In genomic region chr9:70121818-70122436, GRCh38 we compare ENCODE assay signal across 18 cellular contexts.
DNase-seq lines count a peak whose midpoint lies in the region; ATAC-seq and TF ChIP-seq lines count a peak whose summit lies in the region.
"Had no signal": no experiment of that assay in that cellular context is flagged by ENCODE, and none has a peak within 500 bp of the region (broad histone marks: within the 10 kb centered on the region; RNA-seq: fewer than 3 reads in every experiment).

No MANE protein-coding gene starts in this region.

- peaks cover 3% of the 10 kb centered on the region for H3K27me3 Mint-ChIP-seq in activated T-helper 17 cell treated with anti-CD3 and anti-CD28 coated beads, Interleukin-2, amount 50 U/mL, for 72 hours
- H3K27me3 Mint-ChIP-seq: activated naive CD4-positive, alpha-beta T cell treated with anti-CD3 and anti-CD28 coated beads, Interleukin-2, amount 50 U/mL, for 24 hours; type B pancreatic cell had no signal

- no peaks in the 10 kb centered on the region for H3K36me3 Mint-ChIP-seq in activated T-helper 17 cell treated with anti-CD3 and anti-CD28 coated beads, Interleukin-2, amount 50 U/mL, for 72 hours (ENCODE audit: low read depth)
- H3K36me3 Mint-ChIP-seq: activated naive CD4-positive, alpha-beta T cell treated with anti-CD3 and anti-CD28 coated beads, Interleukin-2, amount 50 U/mL, for 24 hours; naive thymus-derived CD8-positive, alpha-beta T cell; stimulated activated naive B cell treated with anti-CD40 and anti-IgM and Interleukin-4, amounts not matched to agents 10 μg/mL and 1 μg/mL and 100 μg/mL, for 72 hours; type B pancreatic cell had no signal

- H3K27ac ChIP-seq in HEK293 (ENCODE audit: extremely low read depth, low read depth, low read length): no peak overlapping the region
- H3K27ac ChIP-seq in sigmoid colon: peak overlapping the region in 3 of 4 donors; percentile 58 to 76 (median 65)

- 47 to 48% methylated on average over 2 of the region's 2 CpGs for WGBS in sigmoid colon, 2 donors

- H3K36me3 ChIP-seq in HEK293 (ENCODE audit: control insufficient read depth in 2 of 2, insufficient read depth in 1 of 2, low read length in 2 of 2) (no peaks in the 10 kb centered on the region), sigmoid colon (peaks cover 41 to 97% (median 56%) of the 10 kb centered on the region in 4 donors)

- no peak overlapping the region for H3K4me3 Mint-ChIP-seq in activated T-helper 17 cell treated with anti-CD3 and anti-CD28 coated beads, Interleukin-2, amount 50 U/mL, for 72 hours
- H3K4me3 Mint-ChIP-seq: activated naive CD4-positive, alpha-beta T cell treated with anti-CD3 and anti-CD28 coated beads, Interleukin-2, amount 50 U/mL, for 24 hours; naive thymus-derived CD8-positive, alpha-beta T cell; stimulated activated naive B cell treated with anti-CD40 and anti-IgM and Interleukin-4, amounts not matched to agents 10 μg/mL and 1 μg/mL and 100 μg/mL, for 72 hours; type B pancreatic cell had no signal

- DNase-seq in foreskin fibroblast (peak; percentile 30 to 45), sigmoid colon (no peak), ecto neural progenitor cell (ENCODE audit: low spot score) (no peak), putamen (ENCODE audit: low spot score) (no peak), amygdala (lab: John Stamatoyannopoulos, UW) (no peak)
- DNase-seq: activated T-cell treated with anti-CD3 and anti-CD28 coated beads, Interleukin-2, amount 50 U/mL, for 1 hour; effector CD8-positive, alpha-beta T cell; GOT3; MV-4-11; naive thymus-derived CD8-positive, alpha-beta T cell; NCI-H774; posterior cingulate gyrus; stimulated activated naive B cell treated with anti-CD40 and anti-IgM and Interleukin-4, amounts not matched to agents 10 μg/mL and 1 μg/mL and 100 μg/mL, for 72 hours had no signal

- no peak overlapping the region for H3K27ac Mint-ChIP-seq in activated T-helper 17 cell treated with anti-CD3 and anti-CD28 coated beads, Interleukin-2, amount 50 U/mL, for 72 hours
- H3K27ac Mint-ChIP-seq: activated naive CD4-positive, alpha-beta T cell treated with anti-CD3 and anti-CD28 coated beads, Interleukin-2, amount 50 U/mL, for 24 hours; naive thymus-derived CD8-positive, alpha-beta T cell; stimulated activated naive B cell treated with anti-CD40 and anti-IgM and Interleukin-4, amounts not matched to agents 10 μg/mL and 1 μg/mL and 100 μg/mL, for 72 hours; type B pancreatic cell had no signal

- no peak for TF ChIP-seq EP300 in sigmoid colon (IDR thresholded peaks at IDR 0.05)

- ATAC-seq in activated T-helper 17 cell treated with anti-CD3 and anti-CD28 coated beads, Interleukin-2, amount 50 U/mL, for 72 hours (replicated peaks): peak; percentile 16
- ATAC-seq in HG03025 (IDR thresholded peaks at IDR 0.05; ENCODE audit: low FRiP score, unreplicated experiment): no peak
- ATAC-seq: naive thymus-derived CD8-positive, alpha-beta T cell; stimulated activated naive B cell treated with anti-CD40 and anti-IgM and Interleukin-4, amounts not matched to agents 10 μg/mL and 1 μg/mL and 100 μg/mL, for 72 hours had no signal

- CTCF ChIA-PET in HEK293 (lab: Yijun Ruan, JAX): interaction anchor here (0.6 to 5.8 kb wide), 5 partner anchors 10 to 150 kb away, joined by 3 to 54 read pairs (median 4); no protein-coding TSS in a partner anchor

- H3K4me1 ChIP-seq in HEK293 (ENCODE audit: control insufficient read depth, insufficient read depth, low read length) (no peaks in the 10 kb centered on the region), sigmoid colon (peaks cover 0 to 46% (median 21%) of the 10 kb centered on the region in 4 donors)

- POLR2A ChIA-PET in HEK293 (lab: Yijun Ruan, JAX): interaction anchor here (0.5 to 0.7 kb wide), 2 partner anchors 128 to 136 kb away, joined by 3 read pairs; no protein-coding TSS in a partner anchor

- intact Hi-C loops in sigmoid colon (cut with DNase I): loop anchor here (5.0 kb wide), 2 partner anchors 105 to 480 kb away; no protein-coding TSS in a partner anchor

- H3K4me1 Mint-ChIP-seq in activated T-helper 17 cell treated with anti-CD3 and anti-CD28 coated beads, Interleukin-2, amount 50 U/mL, for 72 hours: no peaks in the 10 kb centered on the region
- H3K4me1 Mint-ChIP-seq: activated naive CD4-positive, alpha-beta T cell treated with anti-CD3 and anti-CD28 coated beads, Interleukin-2, amount 50 U/mL, for 24 hours; naive thymus-derived CD8-positive, alpha-beta T cell; stimulated activated naive B cell treated with anti-CD40 and anti-IgM and Interleukin-4, amounts not matched to agents 10 μg/mL and 1 μg/mL and 100 μg/mL, for 72 hours had no signal

- no peaks in the 10 kb centered on the region for H3K27me3 ChIP-seq in sigmoid colon

- no peaks in the 10 kb centered on the region for H3K9me3 Mint-ChIP-seq in activated T-helper 17 cell treated with anti-CD3 and anti-CD28 coated beads, Interleukin-2, amount 50 U/mL, for 72 hours
- H3K9me3 Mint-ChIP-seq: activated naive CD4-positive, alpha-beta T cell treated with anti-CD3 and anti-CD28 coated beads, Interleukin-2, amount 50 U/mL, for 24 hours; naive thymus-derived CD8-positive, alpha-beta T cell; type B pancreatic cell had no signal

- no peak overlapping the region for H3K4me3 ChIP-seq in HEK293 (ENCODE audit: low read depth, low read length)
- H3K4me3 ChIP-seq in foreskin fibroblast (ENCODE audit: low read depth in 1 of 2, low read length in 2 of 2): no peak overlapping the region
- H3K4me3 ChIP-seq in sigmoid colon: no peak overlapping the region

- TF ChIP-seq CTCF in HEK293 (tag by site-specific recombination; IDR thresholded peaks at IDR 0.05) (no peak), foreskin fibroblast (IDR thresholded peaks at IDR 0.05; ENCODE audit: low read depth, low read length) (no peak), sigmoid colon (IDR thresholded peaks at IDR 0.05) (no peak)

- no peaks in the 10 kb centered on the region for H3K9me3 ChIP-seq in HEK293 (ENCODE audit: control insufficient read depth, insufficient read depth, low read depth, low read length)
- no peaks in the 10 kb centered on the region for H3K9me3 ChIP-seq in sigmoid colon

- no peak for TF ChIP-seq POLR2A in sigmoid colon (IDR thresholded peaks at IDR 0.05)

TF ChIP-seq in HEK293, 187 proteins besides CTCF, POLR2A, EP300 and RAD21:
- TF ChIP-seq ZNF488 (tag by site-specific recombination; IDR thresholded peaks at IDR 0.05): no peak
- no peak for TF ChIP-seq ZNF768 (tag by site-specific recombination; IDR thresholded peaks at IDR 0.05)
- peak; percentile 43; the same call in 1 of the 2 replicates for TF ChIP-seq ZNF548 (tag by site-specific recombination; IDR thresholded peaks at IDR 0.05)

Comparison
In these comparisons a context has a peak if more than half of its experiments do, and no peak if none do; other contexts are left out.
1. DNase-seq: peak in foreskin fibroblast (2 of 2); none in sigmoid colon (single experiment), ecto neural progenitor cell (single experiment), putamen (single experiment) and amygdala (0 of 56).